In genomic region chr11:111913997-111914396, GRCh38 we compare ENCODE assay signal across 11 cellular contexts. TPM values are rescaled to one million over a fixed set of nuclear protein-coding genes. Genes with fewer than 3 reads are reported as not detected.
A peak's percentile ranks its signal among the peaks of the same experiment; 100 is the strongest.
DNase-seq lines count a peak whose midpoint lies in the region; ATAC-seq, FAIRE-seq and TF ChIP-seq lines count a peak whose summit lies in the region.
"Had no signal": no experiment of that assay in that cellular context is flagged by ENCODE, and none has a peak within 500 bp of the region (broad histone marks: within the 10 kb centered on the region; RNA-seq: fewer than 3 reads in every experiment).

No MANE protein-coding gene starts in this region.

- no peak overlapping the region for H3K9ac ChIP-seq in HepG2 (ENCODE audit: insufficient read depth, low read depth, low read length)

- TF ChIP-seq EP300 in HepG2 (IDR thresholded peaks at IDR 0.05; ENCODE audit: low read depth in 2 of 2, low read length in 2 of 2): no peak
- TF ChIP-seq EP300 in HepG2 (CRISPR knock-in tag; IDR thresholded peaks at IDR 0.05; ENCODE audit: borderline replicate concordance): no peak

- TF ChIP-seq RAD21 in HepG2 (CRISPR knock-in tag; IDR thresholded peaks at IDR 0.05): no peak

- H3K4me3 ChIP-seq in coronary artery (peak overlapping the region; percentile 79), HepG2 (replicated peaks in 1 of 3; ENCODE audit: insufficient read depth in 1 of 3, low read depth in 2 of 3, low read length in 3 of 3) (peak overlapping the region in 1 of 3 experiments; percentile 32; a peak in 2 of 6 replicates)

- no peak for TF ChIP-seq CTCF in coronary artery (IDR thresholded peaks at IDR 0.05)
- no peak for TF ChIP-seq CTCF in HepG2 (CRISPR knock-in tag; IDR thresholded peaks at IDR 0.05)

- H3K4me1 ChIP-seq in HepG2 (ENCODE audit: insufficient read depth, low read length): peaks cover 70% of the 10 kb centered on the region

- intact Hi-C loops in HepG2 (cut with micrococcal nuclease; ENCODE audit: unreplicated experiment): no loop called here

- H3K27ac ChIP-seq in coronary artery: peak overlapping the region; percentile 95 to 97
- no peak overlapping the region for H3K27ac ChIP-seq in HepG2 (ENCODE audit: extremely low read length, insufficient read depth, low read length)
- peak overlapping the region; percentile 100 for H3K27ac ChIP-seq in substantia nigra (ENCODE audit: low read depth, low read length, poor library complexity, severe bottlenecking)

- no peak overlapping the region for H3K27ac Mint-ChIP-seq in stimulated activated memory B cell treated with anti-CD40 and anti-IgM and Interleukin-4, amounts not matched to agents 10 μg/mL and 1 μg/mL and 100 μg/mL, for 72 hours
- no peak overlapping the region for H3K27ac Mint-ChIP-seq in stimulated activated naive CD8-positive, alpha-beta T cell treated with anti-CD3 and anti-CD28 coated beads, Interleukin-15, amount 100 ng/mL, for 72 hours
- H3K27ac Mint-ChIP-seq: activated B cell treated with CpG ODN at 0.5 μM for 24 hours had no signal

- peak; percentile 42 for DNase-seq in HT1080 (ENCODE audit: low read depth)
- DNase-seq in coronary artery (ENCODE audit: low spot score): no peak
- peak; percentile 46 for DNase-seq in HepG2 (ENCODE audit: low spot score)
- peak in 45 of 49 donors; percentile 25 to 88 (median 72) for DNase-seq in substantia nigra (lab: John Stamatoyannopoulos, UW)
- DNase-seq in NCI-H1048 (lab: John Stamatoyannopoulos, UW): no peak
- no peak for DNase-seq in stimulated activated naive CD8-positive, alpha-beta T cell treated with anti-CD3 and anti-CD28 coated beads, Interleukin-15, amount 100 ng/mL, for 72 hours
- DNase-seq in left lobe of liver (ENCODE audit: low spot score): no peak
- DNase-seq: activated B cell treated with CpG ODN at 0.5 μM for 24 hours; effector memory CD4-positive, alpha-beta T cell; stimulated activated CD4-positive, alpha-beta T cell treated with anti-CD3 and anti-CD28 coated beads, Interleukin-2, amount 100 ng/mL, for 24 hours had no signal

- POLR2A ChIA-PET in HepG2 (lab: Yijun Ruan, JAX): interaction anchor here (1.1 to 1.9 kb wide), 2 partner anchors 13 to 43 kb away, joined by 3 to 7 read pairs; no protein-coding TSS in a partner anchor

- no peak for FAIRE-seq in HepG2 (lab: Jason Lieb, UNC)

- peaks cover 75% of the 10 kb centered on the region for H3K27me3 Mint-ChIP-seq in stimulated activated memory B cell treated with anti-CD40 and anti-IgM and Interleukin-4, amounts not matched to agents 10 μg/mL and 1 μg/mL and 100 μg/mL, for 72 hours
- peaks cover 72% of the 10 kb centered on the region for H3K27me3 Mint-ChIP-seq in stimulated activated naive CD8-positive, alpha-beta T cell treated with anti-CD3 and anti-CD28 coated beads, Interleukin-15, amount 100 ng/mL, for 72 hours

- H2AFZ ChIP-seq in HepG2 (ENCODE audit: low read length): no peak overlapping the region

- H3K27me3 ChIP-seq in HepG2 (ENCODE audit: control insufficient read depth in 1 of 2, insufficient read depth in 2 of 2, low read length in 2 of 2): no peaks in the 10 kb centered on the region; a peak in 1 of 5 replicates

- no peak for TF ChIP-seq POLR2A in HepG2 (IDR thresholded peaks at IDR 0.05; ENCODE audit: insufficient read depth in 1 of 2, low read depth in 2 of 2, low read length in 2 of 2)

- no peaks in the 10 kb centered on the region for H3K36me3 ChIP-seq in HepG2 (replicated peaks in 1 of 2; ENCODE audit: control insufficient read depth in 1 of 2, insufficient read depth in 2 of 2, low read length in 2 of 2)

- in situ Hi-C loops in HepG2 (cut with HindIII; ENCODE audit: extremely low pct_ligation_motif_present, low pct_unique_long_range_greater_than_20kb): no loop called here

- 0% methylated on average over 1 of the region's 4 CpGs for WGBS in HepG2 (ENCODE audit: low lambda C conversion rate)

- no peak for ATAC-seq in HepG2
- ATAC-seq in stimulated activated memory B cell treated with anti-CD40 and anti-IgM and Interleukin-4, amounts not matched to agents 10 μg/mL and 1 μg/mL and 100 μg/mL, for 72 hours: no peak
- no peak for ATAC-seq in stimulated activated naive CD8-positive, alpha-beta T cell treated with anti-CD3 and anti-CD28 coated beads, Interleukin-15, amount 100 ng/mL, for 72 hours
- ATAC-seq in left lobe of liver: no peak

- no peaks in the 10 kb centered on the region for H3K79me2 ChIP-seq in HepG2 (ENCODE audit: insufficient read depth, low read length)

- no TSS peak for BruUV-seq in HepG2 (replicated peaks; lab: Mats Ljungman, UMichigan)

- H3K4me3 Mint-ChIP-seq in stimulated activated memory B cell treated with anti-CD40 and anti-IgM and Interleukin-4, amounts not matched to agents 10 μg/mL and 1 μg/mL and 100 μg/mL, for 72 hours: no peak overlapping the region
- no peak overlapping the region for H3K4me3 Mint-ChIP-seq in stimulated activated naive CD8-positive, alpha-beta T cell treated with anti-CD3 and anti-CD28 coated beads, Interleukin-15, amount 100 ng/mL, for 72 hours
- H3K4me3 Mint-ChIP-seq: activated B cell treated with CpG ODN at 0.5 μM for 24 hours had no signal

- H3K36me3 Mint-ChIP-seq in stimulated activated memory B cell treated with anti-CD40 and anti-IgM and Interleukin-4, amounts not matched to agents 10 μg/mL and 1 μg/mL and 100 μg/mL, for 72 hours: no peaks in the 10 kb centered on the region

- H3K9me3 Mint-ChIP-seq in stimulated activated memory B cell treated with anti-CD40 and anti-IgM and Interleukin-4, amounts not matched to agents 10 μg/mL and 1 μg/mL and 100 μg/mL, for 72 hours: no peaks in the 10 kb centered on the region
- no peaks in the 10 kb centered on the region for H3K9me3 Mint-ChIP-seq in stimulated activated naive CD8-positive, alpha-beta T cell treated with anti-CD3 and anti-CD28 coated beads, Interleukin-15, amount 100 ng/mL, for 72 hours
- H3K9me3 Mint-ChIP-seq: activated B cell treated with CpG ODN at 0.5 μM for 24 hours had no signal

- H3K4me2 ChIP-seq in HepG2 (ENCODE audit: low read depth, low read length): peak overlapping the region; percentile 46; the same call in 1 of the 2 replicates

- no peaks in the 10 kb centered on the region for H3K4me1 Mint-ChIP-seq in stimulated activated memory B cell treated with anti-CD40 and anti-IgM and Interleukin-4, amounts not matched to agents 10 μg/mL and 1 μg/mL and 100 μg/mL, for 72 hours
- no peaks in the 10 kb centered on the region for H3K4me1 Mint-ChIP-seq in stimulated activated naive CD8-positive, alpha-beta T cell treated with anti-CD3 and anti-CD28 coated beads, Interleukin-15, amount 100 ng/mL, for 72 hours
- H3K4me1 Mint-ChIP-seq: activated B cell treated with CpG ODN at 0.5 μM for 24 hours had no signal

- no peaks in the 10 kb centered on the region for H3K9me3 ChIP-seq in HepG2 (ENCODE audit: low read length)

- H4K20me1 ChIP-seq in HepG2 (ENCODE audit: insufficient read depth, low read length): no peaks in the 10 kb centered on the region

- CTCF ChIA-PET in HepG2 (lab: Yijun Ruan, JAX; ENCODE audit: low intra/inter-chr PET ratio, low total read pairs): no interaction called here

RNA-seq across cellular contexts. Expression of gene HSPB2, which starts 1.5 kb away (rescaled TPM):
- total RNA-seq in HT1080 (2014; rRNA removed; shearing (Covaris generic)): not detected in 2 replicates
- not detected in 2 replicates for polyA plus RNA-seq in HT1080 (2015; cell fraction: cytosol; rRNA removed)
- not detected in 2 replicates for polyA plus RNA-seq in HT1080 (2015; cell fraction: nucleus; rRNA removed)
- total RNA-seq in HepG2 (2016; rRNA removed; fragmentation: Illumina TruSeq; extraction: Trizol) (not detected in 2 replicates), left lobe of liver (0.13 TPM)
- not detected in 2 replicates for total RNA-seq in HepG2 (2016; cell fraction: cytosol; rRNA removed; fragmentation: Illumina TruSeq; extraction: Trizol; ENCODE audit: low read depth)
- not detected in 2 replicates for total RNA-seq in HepG2 (2016; cell fraction: insoluble cytoplasmic fraction; rRNA removed; fragmentation: Illumina TruSeq; extraction: Trizol)
- total RNA-seq in HepG2 (2016; cell fraction: membrane; rRNA removed; fragmentation: Illumina TruSeq; extraction: Trizol): not detected in 2 replicates
- total RNA-seq in HepG2 (2016; cell fraction: nucleus; rRNA removed; fragmentation: Illumina TruSeq; extraction: Trizol): not detected in 2 replicates
- polyA plus RNA-seq in HepG2 (2011; rRNA removed): 0.04 TPM in 1 of 2 replicates, not detected in the other
- 0.05 TPM in 1 of 2 replicates, not detected in the other for polyA plus RNA-seq in HepG2 (2011; cell fraction: cytosol; rRNA removed)
- polyA plus RNA-seq in HepG2 (2011; cell fraction: nucleus; rRNA removed): 0.32 and 0.45 TPM in 2 replicates
- not detected in 2 replicates for polyA plus RNA-seq in HepG2 (2012)
- not detected in 2 replicates for polyA plus RNA-seq in HepG2 (2016; cell fraction: cytosol; fragmentation: Illumina TruSeq; extraction: Trizol; ENCODE audit: low read depth)
- polyA plus RNA-seq in HepG2 (2016; cell fraction: insoluble cytoplasmic fraction; fragmentation: Illumina TruSeq; extraction: Trizol; ENCODE audit: low read depth): not detected in 2 replicates
- not detected in 2 replicates for polyA plus RNA-seq in HepG2 (2016; cell fraction: membrane; fragmentation: Illumina TruSeq; extraction: Trizol; ENCODE audit: low read depth)
- polyA plus RNA-seq in HepG2 (2016; cell fraction: nucleus; fragmentation: Illumina TruSeq; extraction: Trizol; ENCODE audit: insufficient read depth, low read depth): not detected in 2 replicates
- 0.20 TPM in 1 of 2 replicates, not detected in the other for polyA minus RNA-seq in HepG2 (2011; rRNA and poly(A)+ RNA removed; ENCODE audit: low replicate concordance)
- polyA minus RNA-seq in HepG2 (2011; cell fraction: cytosol; rRNA and poly(A)+ RNA removed): not detected in 2 replicates
- polyA minus RNA-seq in HepG2 (2011; cell fraction: nucleus; rRNA and poly(A)+ RNA removed): not detected in 2 replicates
- total RNA-seq: activated B cell treated with CpG ODN at 0.5 μM for 24 hours had no signal

RNA-seq across cellular contexts. Expression of gene CRYAB, which starts 2.4 kb away (rescaled TPM):
- total RNA-seq in HT1080 (2014; rRNA removed; shearing (Covaris generic)): not detected in 2 replicates
- polyA plus RNA-seq in HT1080 (2015; cell fraction: cytosol; rRNA removed): 0.27 TPM in 1 of 2 replicates, not detected in the other
- not detected in 2 replicates for polyA plus RNA-seq in HT1080 (2015; cell fraction: nucleus; rRNA removed)
- total RNA-seq in HepG2 (2016; rRNA removed; fragmentation: Illumina TruSeq; extraction: Trizol): 0.55 and 0.69 TPM in 2 replicates
- 0.88 and 1.2 TPM in 2 replicates for total RNA-seq in HepG2 (2016; cell fraction: cytosol; rRNA removed; fragmentation: Illumina TruSeq; extraction: Trizol; ENCODE audit: low read depth)
- 0.63 and 1.1 TPM in 2 replicates for total RNA-seq in HepG2 (2016; cell fraction: insoluble cytoplasmic fraction; rRNA removed; fragmentation: Illumina TruSeq; extraction: Trizol)
- 0.80 and 1.1 TPM in 2 replicates for total RNA-seq in HepG2 (2016; cell fraction: membrane; rRNA removed; fragmentation: Illumina TruSeq; extraction: Trizol)
- not detected in 2 replicates for total RNA-seq in HepG2 (2016; cell fraction: nucleus; rRNA removed; fragmentation: Illumina TruSeq; extraction: Trizol)
- 0.24 and 1.1 TPM in 2 replicates for polyA plus RNA-seq in HepG2 (2011; rRNA removed)
- polyA plus RNA-seq in HepG2 (2011; cell fraction: cytosol; rRNA removed): 0.35 and 0.36 TPM in 2 replicates
- polyA plus RNA-seq in HepG2 (2011; cell fraction: nucleus; rRNA removed): 0.74 and 1.7 TPM in 2 replicates
- polyA plus RNA-seq in HepG2 (2012): 0.70 and 0.88 TPM in 2 replicates
- 0.90 and 1.9 TPM in 2 replicates for polyA plus RNA-seq in HepG2 (2016; cell fraction: cytosol; fragmentation: Illumina TruSeq; extraction: Trizol; ENCODE audit: low read depth)
- 1.3 and 1.6 TPM in 2 replicates for polyA plus RNA-seq in HepG2 (2016; cell fraction: insoluble cytoplasmic fraction; fragmentation: Illumina TruSeq; extraction: Trizol; ENCODE audit: low read depth)
- 1.4 TPM in 2 replicates for polyA plus RNA-seq in HepG2 (2016; cell fraction: membrane; fragmentation: Illumina TruSeq; extraction: Trizol; ENCODE audit: low read depth)
- polyA plus RNA-seq in HepG2 (2016; cell fraction: nucleus; fragmentation: Illumina TruSeq; extraction: Trizol; ENCODE audit: insufficient read depth, low read depth): 1.4 and 4.7 TPM in 2 replicates
- polyA minus RNA-seq in HepG2 (2011; rRNA and poly(A)+ RNA removed; ENCODE audit: low replicate concordance): 0.70 TPM in 1 of 2 replicates, not detected in the other
- polyA minus RNA-seq in HepG2 (2011; cell fraction: cytosol; rRNA and poly(A)+ RNA removed): not detected in 2 replicates
- polyA minus RNA-seq in HepG2 (2011; cell fraction: nucleus; rRNA and poly(A)+ RNA removed): not detected in 2 replicates
- 4.8 TPM for total RNA-seq in left lobe of liver
- total RNA-seq: activated B cell treated with CpG ODN at 0.5 μM for 24 hours had no signal

RNA-seq across cellular contexts. Expression of gene C11orf52, which starts 4.7 kb away (rescaled TPM):
- not detected in 2 replicates for total RNA-seq in HT1080 (2014; rRNA removed; shearing (Covaris generic))
- polyA plus RNA-seq in HT1080 (2015; cell fraction: cytosol; rRNA removed): not detected in 2 replicates
- polyA plus RNA-seq in HT1080 (2015; cell fraction: nucleus; rRNA removed): not detected in 2 replicates
- 7.4 and 10.5 TPM in 2 replicates for total RNA-seq in HepG2 (2016; rRNA removed; fragmentation: Illumina TruSeq; extraction: Trizol)
- 4.1 and 5.5 TPM in 2 replicates for total RNA-seq in HepG2 (2016; cell fraction: cytosol; rRNA removed; fragmentation: Illumina TruSeq; extraction: Trizol; ENCODE audit: low read depth)
- total RNA-seq in HepG2 (2016; cell fraction: insoluble cytoplasmic fraction; rRNA removed; fragmentation: Illumina TruSeq; extraction: Trizol): 6.8 and 7.2 TPM in 2 replicates
- 8.8 and 9.2 TPM in 2 replicates for total RNA-seq in HepG2 (2016; cell fraction: membrane; rRNA removed; fragmentation: Illumina TruSeq; extraction: Trizol)
- 4.1 and 4.7 TPM in 2 replicates for total RNA-seq in HepG2 (2016; cell fraction: nucleus; rRNA removed; fragmentation: Illumina TruSeq; extraction: Trizol)
- polyA plus RNA-seq in HepG2 (2011; rRNA removed): 11.0 and 16.5 TPM in 2 replicates
- 13.1 and 14.8 TPM in 2 replicates for polyA plus RNA-seq in HepG2 (2011; cell fraction: cytosol; rRNA removed)
- polyA plus RNA-seq in HepG2 (2011; cell fraction: nucleus; rRNA removed): 5.6 and 8.0 TPM in 2 replicates
- 9.9 and 12.8 TPM in 2 replicates for polyA plus RNA-seq in HepG2 (2012)
- polyA plus RNA-seq in HepG2 (2016; cell fraction: cytosol; fragmentation: Illumina TruSeq; extraction: Trizol; ENCODE audit: low read depth): 5.0 TPM in 2 replicates
- polyA plus RNA-seq in HepG2 (2016; cell fraction: insoluble cytoplasmic fraction; fragmentation: Illumina TruSeq; extraction: Trizol; ENCODE audit: low read depth): 9.5 and 12.3 TPM in 2 replicates
- polyA plus RNA-seq in HepG2 (2016; cell fraction: membrane; fragmentation: Illumina TruSeq; extraction: Trizol; ENCODE audit: low read depth): 9.8 and 10.0 TPM in 2 replicates
- polyA plus RNA-seq in HepG2 (2016; cell fraction: nucleus; fragmentation: Illumina TruSeq; extraction: Trizol; ENCODE audit: insufficient read depth, low read depth): 8.5 and 9.1 TPM in 2 replicates
- polyA minus RNA-seq in HepG2 (2011; rRNA and poly(A)+ RNA removed; ENCODE audit: low replicate concordance): 3.9 TPM in 1 of 2 replicates, not detected in the other
- 3.7 and 7.0 TPM in 2 replicates for polyA minus RNA-seq in HepG2 (2011; cell fraction: cytosol; rRNA and poly(A)+ RNA removed)
- 3.3 and 5.7 TPM in 2 replicates for polyA minus RNA-seq in HepG2 (2011; cell fraction: nucleus; rRNA and poly(A)+ RNA removed)
- 11.8 TPM for total RNA-seq in left lobe of liver
- total RNA-seq: activated B cell treated with CpG ODN at 0.5 μM for 24 hours had no signal

RNA-seq across cellular contexts. Expression of gene DIXDC1, which starts 23.1 kb away (rescaled TPM):
- total RNA-seq in HT1080 (2014; rRNA removed; shearing (Covaris generic)): 2.8 and 5.1 TPM in 2 replicates
- polyA plus RNA-seq in HT1080 (2015; cell fraction: cytosol; rRNA removed): 2.3 and 3.5 TPM in 2 replicates
- polyA plus RNA-seq in HT1080 (2015; cell fraction: nucleus; rRNA removed): 2.8 and 4.5 TPM in 2 replicates
- 25.0 and 29.7 TPM in 2 replicates for total RNA-seq in HepG2 (2016; rRNA removed; fragmentation: Illumina TruSeq; extraction: Trizol)
- 3.1 and 3.8 TPM in 2 replicates for total RNA-seq in HepG2 (2016; cell fraction: cytosol; rRNA removed; fragmentation: Illumina TruSeq; extraction: Trizol; ENCODE audit: low read depth)
- total RNA-seq in HepG2 (2016; cell fraction: insoluble cytoplasmic fraction; rRNA removed; fragmentation: Illumina TruSeq; extraction: Trizol): 25.9 and 27.6 TPM in 2 replicates
- 9.8 and 10.5 TPM in 2 replicates for total RNA-seq in HepG2 (2016; cell fraction: membrane; rRNA removed; fragmentation: Illumina TruSeq; extraction: Trizol)
- 23.5 and 24.4 TPM in 2 replicates for total RNA-seq in HepG2 (2016; cell fraction: nucleus; rRNA removed; fragmentation: Illumina TruSeq; extraction: Trizol)
- 7.8 and 10.4 TPM in 2 replicates for polyA plus RNA-seq in HepG2 (2011; rRNA removed)
- polyA plus RNA-seq in HepG2 (2011; cell fraction: cytosol; rRNA removed): 5.8 and 6.4 TPM in 2 replicates
- 8.3 and 10.8 TPM in 2 replicates for polyA plus RNA-seq in HepG2 (2011; cell fraction: nucleus; rRNA removed)
- polyA plus RNA-seq in HepG2 (2012): 5.4 and 8.1 TPM in 2 replicates
- 0.92 and 1.2 TPM in 2 replicates for polyA plus RNA-seq in HepG2 (2016; cell fraction: cytosol; fragmentation: Illumina TruSeq; extraction: Trizol; ENCODE audit: low read depth)
- polyA plus RNA-seq in HepG2 (2016; cell fraction: insoluble cytoplasmic fraction; fragmentation: Illumina TruSeq; extraction: Trizol; ENCODE audit: low read depth): 18.3 and 18.5 TPM in 2 replicates
- polyA plus RNA-seq in HepG2 (2016; cell fraction: membrane; fragmentation: Illumina TruSeq; extraction: Trizol; ENCODE audit: low read depth): 3.9 and 4.0 TPM in 2 replicates
- polyA plus RNA-seq in HepG2 (2016; cell fraction: nucleus; fragmentation: Illumina TruSeq; extraction: Trizol; ENCODE audit: insufficient read depth, low read depth): 15.8 and 16.2 TPM in 2 replicates
- polyA minus RNA-seq in HepG2 (2011; rRNA and poly(A)+ RNA removed; ENCODE audit: low replicate concordance): 14.7 and 35.3 TPM in 2 replicates
- 13.1 and 16.2 TPM in 2 replicates for polyA minus RNA-seq in HepG2 (2011; cell fraction: cytosol; rRNA and poly(A)+ RNA removed)
- polyA minus RNA-seq in HepG2 (2011; cell fraction: nucleus; rRNA and poly(A)+ RNA removed): 27.1 and 33.9 TPM in 2 replicates
- 7.2 TPM for total RNA-seq in left lobe of liver

RNA-seq across cellular contexts. Expression of gene CFAP68, which starts 34.7 kb away (rescaled TPM):
- total RNA-seq in HT1080 (2014; rRNA removed; shearing (Covaris generic)): 63.7 and 74.6 TPM in 2 replicates
- 28.5 and 29.2 TPM in 2 replicates for polyA plus RNA-seq in HT1080 (2015; cell fraction: cytosol; rRNA removed)
- polyA plus RNA-seq in HT1080 (2015; cell fraction: nucleus; rRNA removed): 11.9 and 16.4 TPM in 2 replicates
- total RNA-seq in HepG2 (2016; rRNA removed; fragmentation: Illumina TruSeq; extraction: Trizol) (22.2 and 23.9 TPM in 2 replicates), left lobe of liver (12.5 TPM)
- 19.0 and 21.8 TPM in 2 replicates for total RNA-seq in HepG2 (2016; cell fraction: cytosol; rRNA removed; fragmentation: Illumina TruSeq; extraction: Trizol; ENCODE audit: low read depth)
- 20.6 and 27.8 TPM in 2 replicates for total RNA-seq in HepG2 (2016; cell fraction: insoluble cytoplasmic fraction; rRNA removed; fragmentation: Illumina TruSeq; extraction: Trizol)
- 34.5 and 36.6 TPM in 2 replicates for total RNA-seq in HepG2 (2016; cell fraction: membrane; rRNA removed; fragmentation: Illumina TruSeq; extraction: Trizol)
- 9.7 and 12.0 TPM in 2 replicates for total RNA-seq in HepG2 (2016; cell fraction: nucleus; rRNA removed; fragmentation: Illumina TruSeq; extraction: Trizol)
- polyA plus RNA-seq in HepG2 (2011; rRNA removed): 25.6 and 26.3 TPM in 2 replicates
- 14.9 and 18.5 TPM in 2 replicates for polyA plus RNA-seq in HepG2 (2011; cell fraction: cytosol; rRNA removed)
- 5.4 and 9.9 TPM in 2 replicates for polyA plus RNA-seq in HepG2 (2011; cell fraction: nucleus; rRNA removed)
- polyA plus RNA-seq in HepG2 (2012): 27.0 and 32.4 TPM in 2 replicates
- 44.6 and 49.4 TPM in 2 replicates for polyA plus RNA-seq in HepG2 (2016; cell fraction: cytosol; fragmentation: Illumina TruSeq; extraction: Trizol; ENCODE audit: low read depth)
- 40.7 and 45.8 TPM in 2 replicates for polyA plus RNA-seq in HepG2 (2016; cell fraction: insoluble cytoplasmic fraction; fragmentation: Illumina TruSeq; extraction: Trizol; ENCODE audit: low read depth)
- 53.9 and 57.5 TPM in 2 replicates for polyA plus RNA-seq in HepG2 (2016; cell fraction: membrane; fragmentation: Illumina TruSeq; extraction: Trizol; ENCODE audit: low read depth)
- 17.7 and 23.1 TPM in 2 replicates for polyA plus RNA-seq in HepG2 (2016; cell fraction: nucleus; fragmentation: Illumina TruSeq; extraction: Trizol; ENCODE audit: insufficient read depth, low read depth)
- 3.1 and 8.5 TPM in 2 replicates for polyA minus RNA-seq in HepG2 (2011; rRNA and poly(A)+ RNA removed; ENCODE audit: low replicate concordance)
- polyA minus RNA-seq in HepG2 (2011; cell fraction: cytosol; rRNA and poly(A)+ RNA removed): 4.7 and 5.3 TPM in 2 replicates
- 3.1 and 6.0 TPM in 2 replicates for polyA minus RNA-seq in HepG2 (2011; cell fraction: nucleus; rRNA and poly(A)+ RNA removed)

Comparison
In these comparisons a context has a peak if more than half of its experiments do, and no peak if none do; other contexts are left out.
1. DNase-seq: peak in HT1080 (single experiment), HepG2 (single experiment) and substantia nigra (45 of 49); none in coronary artery (single experiment), NCI-H1048 (single experiment), stimulated activated naive CD8-positive, alpha-beta T cell treated with anti-CD3 and anti-CD28 coated beads, Interleukin-15, amount 100 ng/mL, for 72 hours (0 of 2) and left lobe of liver (single experiment).